ENCODE assay signal across 15 cellular contexts in genomic region chrX:42678133-42678532, GRCh38.
DNase-seq lines count a peak whose midpoint lies in the region; ATAC-seq and TF ChIP-seq lines count a peak whose summit lies in the region.
"Had no signal": no experiment of that assay in that cellular context is flagged by ENCODE, and none has a peak within 500 bp of the region (broad histone marks: within the 10 kb centered on the region; RNA-seq: fewer than 3 reads in every experiment).

No MANE protein-coding gene starts in this region.

- H3K4me1 ChIP-seq in HAP-1 = peaks cover 28% of the 10 kb centered on the region
- H3K4me1 ChIP-seq in adipocyte (ENCODE audit: control insufficient read depth, insufficient read depth, low read length) = no peaks in the 10 kb centered on the region
- peaks cover 0 to 4% (median 0%) of the 10 kb centered on the region in 4 donors for H3K4me1 ChIP-seq in liver (ENCODE audit: control insufficient read depth in 4 of 4, insufficient read depth in 4 of 4, low read length in 3 of 4)
- H3K4me1 ChIP-seq in suprapubic skin = no peaks in the 10 kb centered on the region
- H3K4me1 ChIP-seq: sigmoid colon, upper lobe of right lung had no signal

- peak; percentile 25 to 71 for TF ChIP-seq RAD21 in liver (IDR thresholded peaks at IDR 0.05)

- TF ChIP-seq POLR2A in suprapubic skin (IDR thresholded peaks at IDR 0.05) = no peak

- TF ChIP-seq CTCF in liver (IDR thresholded peaks at IDR 0.05; ENCODE audit: low read depth, low read length, missing input control) (no peak), suprapubic skin (IDR thresholded peaks at IDR 0.05) (no peak)

- DNase-seq in D341Med (ENCODE audit: low spot score) (peak; percentile 17), HAP-1 (ENCODE audit: low spot score in 2 of 2) (peak; percentile 40), adipocyte (ENCODE audit: low read depth) (peak; percentile 1), NCI-H1930 (lab: John Stamatoyannopoulos, UW) (no peak), NCI-H1694 treated with DMSO at 0.1 percent for 48 hours (lab: John Stamatoyannopoulos, UW) (no peak), suprapubic skin (ENCODE audit: low spot score in 2 of 2) (no peak)
- DNase-seq: activated naive CD4-positive, alpha-beta T cell treated with Interleukin-2 at 50 U/mL for 16 hours; dermis blood vessel endothelial cell; head of caudate nucleus; NCI-H2227 treated with DMSO at 0.1 percent for 48 hours; sigmoid colon; T-cell; upper lobe of right lung had no signal

- no peak overlapping the region for H3K4me3 ChIP-seq in HAP-1
- H3K4me3 ChIP-seq in adipocyte (ENCODE audit: low read length) = no peak overlapping the region
- H3K4me3 ChIP-seq in liver (ENCODE audit: low read depth in 1 of 3, low read length in 3 of 3) = no peak overlapping the region
- no peak overlapping the region for H3K4me3 ChIP-seq in suprapubic skin
- H3K4me3 ChIP-seq: sigmoid colon, upper lobe of right lung had no signal

- H3K9ac ChIP-seq in adipocyte (ENCODE audit: low read length) (no peak overlapping the region), liver (ENCODE audit: low read depth in 1 of 2, low read length in 2 of 2) (no peak overlapping the region)

- ATAC-seq in SK-N-SH treated with all-trans-retinoic acid at 6 μM for 48 hours = no peak
- ATAC-seq: T-cell, upper lobe of right lung had no signal

- H3K36me3 ChIP-seq in HAP-1 (replicated peaks) = no peaks in the 10 kb centered on the region
- no peaks in the 10 kb centered on the region for H3K36me3 ChIP-seq in adipocyte (ENCODE audit: control insufficient read depth, insufficient read depth, low read length, severe bottlenecking)
- no peaks in the 10 kb centered on the region for H3K36me3 ChIP-seq in liver (ENCODE audit: control insufficient read depth in 4 of 4, insufficient read depth in 3 of 4, low read depth in 1 of 4, low read length in 3 of 4)
- no peaks in the 10 kb centered on the region for H3K36me3 ChIP-seq in suprapubic skin
- H3K36me3 ChIP-seq: sigmoid colon, upper lobe of right lung had no signal

- H3K27me3 ChIP-seq in HAP-1 (ENCODE audit: low read depth) = no peaks in the 10 kb centered on the region
- peaks cover 12% of the 10 kb centered on the region for H3K27me3 ChIP-seq in adipocyte (replicated peaks; ENCODE audit: control insufficient read depth, insufficient read depth, low read length)
- peaks cover 0 to 2% (median 0%) of the 10 kb centered on the region in 4 donors for H3K27me3 ChIP-seq in liver (ENCODE audit: control insufficient read depth in 4 of 4, insufficient read depth in 4 of 4, low read length in 3 of 4)
- no peaks in the 10 kb centered on the region for H3K27me3 ChIP-seq in suprapubic skin
- H3K27me3 ChIP-seq: sigmoid colon, upper lobe of right lung had no signal

- H3K27ac ChIP-seq in liver (ENCODE audit: low read depth in 1 of 2, low read length in 2 of 2) (no peak overlapping the region), suprapubic skin (no peak overlapping the region)
- H3K27ac ChIP-seq: sigmoid colon, upper lobe of right lung had no signal

- H3K9me3 ChIP-seq in HAP-1 (no peaks in the 10 kb centered on the region), adipocyte (ENCODE audit: control insufficient read depth, low read length) (no peaks in the 10 kb centered on the region), liver (ENCODE audit: control insufficient read depth in 4 of 4, low read length in 3 of 4) (peaks cover 0 to 3% (median 0%) of the 10 kb centered on the region in 4 donors), suprapubic skin (no peaks in the 10 kb centered on the region)
- H3K9me3 ChIP-seq: sigmoid colon, upper lobe of right lung had no signal

- no peak for TF ChIP-seq EP300 in suprapubic skin (IDR thresholded peaks at IDR 0.05)

- in situ Hi-C loops in HAP-1 (cut with MboI; ENCODE audit: low sequenced_read_pairs) = no loop called here

- WGBS in liver = 71% methylated on average over 6 of the region's 6 CpGs
- WGBS in suprapubic skin = 64% methylated on average over 6 of the region's 6 CpGs

TF ChIP-seq in liver, 16 proteins besides CTCF, POLR2A, EP300 and RAD21:
- TF ChIP-seq SP1 (IDR thresholded peaks at IDR 0.05) (no peak), EGR1 (IDR thresholded peaks at IDR 0.05; ENCODE audit: low read depth in 2 of 2) (no peak), GABPA (IDR thresholded peaks at IDR 0.05 in 1 of 2, conservative IDR thresholded peaks at IDR 0.05 in 1 of 2) (no peak), ATF3 (IDR thresholded peaks at IDR 0.05) (no peak), JUND (IDR thresholded peaks at IDR 0.05) (no peak), YY1 (IDR thresholded peaks at IDR 0.05) (no peak), HNF4A (conservative IDR thresholded peaks at IDR 0.05) (no peak), TAF1 (conservative IDR thresholded peaks at IDR 0.05) (no peak), FOXA1 (IDR thresholded peaks at IDR 0.05) (no peak)

TF ChIP-seq in SK-N-SH treated with all-trans-retinoic acid at 6 μM for 48 hours, 23 proteins besides CTCF, POLR2A, EP300 and RAD21:
- no peak for TF ChIP-seq ZNF70 (CRISPR knock-in tag; IDR thresholded peaks at IDR 0.05)
- no peak for TF ChIP-seq ZNF565 (CRISPR knock-in tag; conservative IDR thresholded peaks at IDR 0.05; ENCODE audit: low read depth)
- no peak for TF ChIP-seq OSR1 (CRISPR knock-in tag; IDR thresholded peaks at IDR 0.05)
- TF ChIP-seq TOX (CRISPR knock-in tag; IDR thresholded peaks at IDR 0.05; ENCODE audit: borderline replicate concordance) = no peak
- no peak for TF ChIP-seq SNAI2 (CRISPR knock-in tag; IDR thresholded peaks at IDR 0.05)
- no peak for TF ChIP-seq TSHZ2 (CRISPR knock-in tag; IDR thresholded peaks at IDR 0.05)
- no peak for TF ChIP-seq ARNTL (CRISPR knock-in tag; IDR thresholded peaks at IDR 0.05; ENCODE audit: borderline replicate concordance, low read depth)
- no peak for TF ChIP-seq POU6F1 (CRISPR knock-in tag; IDR thresholded peaks at IDR 0.05; ENCODE audit: borderline replicate concordance, low read depth)
- no peak for TF ChIP-seq PATZ1 (CRISPR knock-in tag; IDR thresholded peaks at IDR 0.05; ENCODE audit: borderline replicate concordance)
- TF ChIP-seq TCF4 (CRISPR knock-in tag; IDR thresholded peaks at IDR 0.05; ENCODE audit: borderline replicate concordance) = no peak
- no peak for TF ChIP-seq PPARA (CRISPR knock-in tag; IDR thresholded peaks at IDR 0.05; ENCODE audit: borderline replicate concordance)
- no peak for TF ChIP-seq BACH2 (CRISPR knock-in tag; IDR thresholded peaks at IDR 0.05; ENCODE audit: borderline replicate concordance)
- no peak for TF ChIP-seq CSDC2 (CRISPR knock-in tag; IDR thresholded peaks at IDR 0.05)
- no peak for TF ChIP-seq ZFP3 (CRISPR knock-in tag; IDR thresholded peaks at IDR 0.05)

Comparison
In these comparisons a context has a peak if more than half of its experiments do, and no peak if none do; other contexts are left out.
1. DNase-seq: peak in D341Med (single experiment), HAP-1 (2 of 2) and adipocyte (single experiment); none in NCI-H1930 (0 of 2), NCI-H1694 treated with DMSO at 0.1 percent for 48 hours (single experiment) and suprapubic skin (0 of 2).